In genomic region chr14:94600148-94600545, GRCh38 we compare ENCODE assay signal across 17 cellular contexts. TPM values are rescaled to one million over a fixed set of nuclear protein-coding genes. Genes with fewer than 3 reads are reported as not detected.
DNase-seq lines count a peak whose midpoint lies in the region; ATAC-seq and TF ChIP-seq lines count a peak whose summit lies in the region.
"Had no signal": no experiment of that assay in that cellular context is flagged by ENCODE, and none has a peak within 500 bp of the region (broad histone marks: within the 10 kb centered on the region; RNA-seq: fewer than 3 reads in every experiment).

No MANE protein-coding gene starts in this region.

- no peaks in the 10 kb centered on the region for H3K9me2 ChIP-seq in GM23248 (ENCODE audit: insufficient read depth)

- no peak overlapping the region for H3K23ac ChIP-seq in mesenchymal stem cell (ENCODE audit: low read length in 2 of 2)

- H3K27me3 ChIP-seq in GM23248 (replicated peaks; ENCODE audit: insufficient read depth) (no peaks in the 10 kb centered on the region; the same call in 1 of the 2 replicates), breast epithelium (no peaks in the 10 kb centered on the region), mesenchymal stem cell (ENCODE audit: control insufficient read depth in 1 of 2, insufficient read depth in 1 of 2, low read length in 2 of 2) (peaks cover 0 to 2% of the 10 kb centered on the region in 2 experiments), spleen (replicated peaks in 1 of 7) (peaks cover 0 to 6% (median 0%) of the 10 kb centered on the region in 7 donors)

- H3K4me3 ChIP-seq in GM23248 (no peak overlapping the region), breast epithelium (peak overlapping the region in 1 of 3 donors; percentile 30), mesenchymal stem cell (ENCODE audit: insufficient read depth in 1 of 2, low read depth in 1 of 2, low read length in 2 of 2) (no peak overlapping the region), spleen (no peak overlapping the region)

- no peak overlapping the region for H3K4me3 Mint-ChIP-seq in activated CD4-positive, alpha-beta memory T cell treated with anti-CD3 and anti-CD28 coated beads for 36 hours

- H3K9me3 Mint-ChIP-seq in activated CD4-positive, alpha-beta memory T cell treated with anti-CD3 and anti-CD28 coated beads for 36 hours: no peaks in the 10 kb centered on the region

- H2BK12ac ChIP-seq in mesenchymal stem cell (ENCODE audit: low read length in 2 of 2): no peak overlapping the region

- H4K8ac ChIP-seq in mesenchymal stem cell (ENCODE audit: low read length): no peak overlapping the region

- CTCF ChIA-PET in activated CD4-positive, alpha-beta memory T cell treated with anti-CD3 and anti-CD28 coated beads for 36 hours (lab: Charles Lee): no interaction called here

- peak overlapping the region in 1 of 2 experiments; percentile 25 for H3K18ac ChIP-seq in mesenchymal stem cell (ENCODE audit: low read depth in 1 of 2, low read length in 2 of 2)

- intact Hi-C loops in breast epithelium (cut with DNase I; ENCODE audit: low total_unique reads): no loop called here
- intact Hi-C loops in spleen (cut with DNase I; ENCODE audit: low total_unique reads): no loop called here
- intact Hi-C loops in left colon (cut with DNase I, micrococcal nuclease): no loop called here
- intact Hi-C loops in activated CD4-positive, alpha-beta memory T cell treated with anti-CD3 and anti-CD28 coated beads for 36 hours (cut with micrococcal nuclease): no loop called here

- no peak overlapping the region for H4K91ac ChIP-seq in mesenchymal stem cell (ENCODE audit: low read length)

- peaks cover 17% of the 10 kb centered on the region; the same call in 1 of the 2 replicates for H3F3A ChIP-seq in GM23248 (ENCODE audit: insufficient read depth)

- H3K4me1 Mint-ChIP-seq in activated CD4-positive, alpha-beta memory T cell treated with anti-CD3 and anti-CD28 coated beads for 36 hours (ENCODE audit: low read depth): no peaks in the 10 kb centered on the region

- no peak for TF ChIP-seq POLR2A in breast epithelium (IDR thresholded peaks at IDR 0.05)
- TF ChIP-seq POLR2A in spleen (IDR thresholded peaks at IDR 0.05): no peak

- no peaks in the 10 kb centered on the region for H3K36me3 ChIP-seq in GM23248 (ENCODE audit: low read depth)
- no peaks in the 10 kb centered on the region for H3K36me3 ChIP-seq in breast epithelium
- H3K36me3 ChIP-seq in mesenchymal stem cell (ENCODE audit: control insufficient read depth in 1 of 2, insufficient read depth in 2 of 2, low read depth in 1 of 2, low read length in 2 of 2): no peaks in the 10 kb centered on the region
- H3K36me3 ChIP-seq in spleen: no peaks in the 10 kb centered on the region

- H2BK120ac ChIP-seq in mesenchymal stem cell (ENCODE audit: low read depth, low read length): no peak overlapping the region

- H3K27ac ChIP-seq in GM23248 (peak overlapping the region; percentile 90), breast epithelium (peak overlapping the region; percentile 96 to 97), mesenchymal stem cell (ENCODE audit: low read length, poor library complexity, severe bottlenecking) (no peak overlapping the region), spleen (peak overlapping the region; percentile 29 to 85 (median 74))

- POLR2A ChIA-PET in activated CD4-positive, alpha-beta memory T cell treated with anti-CD3 and anti-CD28 coated beads for 36 hours (lab: Charles Lee): no interaction called here

- no peaks in the 10 kb centered on the region for H3K36me3 Mint-ChIP-seq in activated CD4-positive, alpha-beta memory T cell treated with anti-CD3 and anti-CD28 coated beads for 36 hours

- in situ Hi-C loops in GM23248 (cut with MboI): no loop called here

- H2BK5ac ChIP-seq in mesenchymal stem cell (ENCODE audit: low read depth, low read length, poor library complexity, severe bottlenecking): no peak overlapping the region

- no peaks in the 10 kb centered on the region for H3K79me2 ChIP-seq in GM23248 (ENCODE audit: insufficient read depth)

- no peak overlapping the region for H3K4ac ChIP-seq in mesenchymal stem cell (ENCODE audit: low read depth in 1 of 2, low read length in 2 of 2)

- WGBS in GM23248 (ENCODE audit: low coverage in 1 of 2, low lambda C conversion rate in 2 of 2, missing lambda C conversion rate in 2 of 2), 2 experiments: 88% methylated on average over 11 of the region's 11 CpGs
- 91% methylated on average over 11 of the region's 11 CpGs for WGBS in mesenchymal stem cell
- WGBS in spleen, 5 donors: 74 to 80% (median 76%) methylated on average over 11 of the region's 11 CpGs

- no peak for DNase-seq in GM23248
- no peak for DNase-seq in breast epithelium (ENCODE audit: low spot score in 2 of 2)
- DNase-seq in mesenchymal stem cell: no peak
- DNase-seq in spleen: peak; percentile 56
- DNase-seq in left colon: no peak
- no peak for DNase-seq in activated CD4-positive, alpha-beta memory T cell treated with anti-CD3 and anti-CD28 coated beads for 36 hours
- DNase-seq in NCI-H1436 (lab: John Stamatoyannopoulos, UW): no peak
- DNase-seq in activated CD4-positive, alpha-beta T cell treated with anti-CD3 and anti-CD28 coated beads, Interleukin-2, amount 50 U/mL, for 4 hours: no peak
- DNase-seq: activated gamma-delta T cell; AML-193; Kasumi-1; NCI-H146; NCI-H446; retina; stimulated activated naive CD4-positive, alpha-beta T cell had no signal

- no peak overlapping the region; the same call in 1 of the 2 replicates for H3K9ac ChIP-seq in GM23248
- H3K9ac ChIP-seq in mesenchymal stem cell (ENCODE audit: low read length): no peak overlapping the region

- H2AK5ac ChIP-seq in mesenchymal stem cell (ENCODE audit: low read length, severe bottlenecking): peak overlapping the region; percentile 3

- H3K79me1 ChIP-seq in mesenchymal stem cell (replicated peaks; ENCODE audit: low read length, poor library complexity, severe bottlenecking): no peaks in the 10 kb centered on the region

- H3K27ac Mint-ChIP-seq in activated CD4-positive, alpha-beta memory T cell treated with anti-CD3 and anti-CD28 coated beads for 36 hours: no peak overlapping the region

- H2AFZ ChIP-seq in GM23248 (no peak overlapping the region), mesenchymal stem cell (ENCODE audit: low read depth, low read length) (no peak overlapping the region)

- H3K27me3 Mint-ChIP-seq in activated CD4-positive, alpha-beta memory T cell treated with anti-CD3 and anti-CD28 coated beads for 36 hours: no peaks in the 10 kb centered on the region

- TF ChIP-seq CTCF in breast epithelium (IDR thresholded peaks at IDR 0.05): no peak
- TF ChIP-seq CTCF in spleen (IDR thresholded peaks at IDR 0.05 in 8 of 11, conservative IDR thresholded peaks at IDR 0.05 in 3 of 11): no peak

- no peak overlapping the region for H2BK15ac ChIP-seq in mesenchymal stem cell (ENCODE audit: low read depth, poor library complexity, severe bottlenecking)

- H3K9me3 ChIP-seq in GM23248 (ENCODE audit: low read depth) (no peaks in the 10 kb centered on the region), breast epithelium (no peaks in the 10 kb centered on the region), mesenchymal stem cell (ENCODE audit: control insufficient read depth, low read length) (no peaks in the 10 kb centered on the region), spleen (no peaks in the 10 kb centered on the region)

- no peak for ATAC-seq in left colon

- no peaks in the 10 kb centered on the region for H4K20me1 ChIP-seq in GM23248 (ENCODE audit: insufficient read depth)

- no peak overlapping the region for H3K14ac ChIP-seq in mesenchymal stem cell (ENCODE audit: low read length in 2 of 2)

- H3K4me2 ChIP-seq in GM23248 (ENCODE audit: unreplicated experiment) (no peak overlapping the region), mesenchymal stem cell (ENCODE audit: low read length, poor library complexity, severe bottlenecking) (no peak overlapping the region)

- H3K4me1 ChIP-seq in GM23248 (ENCODE audit: insufficient read depth) (peaks cover 36% of the 10 kb centered on the region), breast epithelium (peaks cover 14 to 41% of the 10 kb centered on the region in 2 donors), mesenchymal stem cell (ENCODE audit: control insufficient read depth, insufficient read depth, low read depth, low read length) (peaks cover 30% of the 10 kb centered on the region), spleen (peaks cover 0 to 28% (median 9%) of the 10 kb centered on the region in 6 donors)

RNA-seq across cellular contexts. Expression of gene SERPINA3, which starts 12.0 kb away (rescaled TPM):
- total RNA-seq in GM23248 (2014; rRNA removed; shearing (Covaris generic)): 0.89 and 1.1 TPM in 2 replicates
- polyA plus RNA-seq in GM23248 (2016; fragmentation: Nextera tagmentation; extraction: Ambion mirVana): 0.75 and 0.85 TPM in 2 replicates
- 1,000 to 10,000 TPM in 2 of 3 donors, 10 to 100 TPM in 1; 88.7 to 1,840 (median 1,497) TPM for total RNA-seq in breast epithelium
- 0.10 TPM for polyA plus RNA-seq in mesenchymal stem cell (2013, experiment 1 of 2)
- polyA plus RNA-seq in mesenchymal stem cell (2013, experiment 2 of 2): 0.08 TPM
- total RNA-seq in spleen: 10 to 100 TPM in 4 of 7 donors, 1 to 10 TPM in 3; 3.4 to 29.7 (median 10.1) TPM
- 10 to 100 TPM in 2 of 3 donors, 1 to 10 TPM in 1; 8.5 to 88.3 (median 10.3) TPM for polyA plus RNA-seq in spleen
- 10 to 100 TPM; 12.2 to 16.9 TPM for total RNA-seq in left colon
- total RNA-seq in activated CD4-positive, alpha-beta memory T cell treated with anti-CD3 and anti-CD28 coated beads for 36 hours: not detected
- total RNA-seq: activated CD8-positive, alpha-beta memory T cell treated with anti-CD3 and anti-CD28 coated beads for 36 hours had no signal

RNA-seq across cellular contexts. Expression of gene SERPINA5, which starts 18.9 kb away (rescaled TPM):
- total RNA-seq in GM23248 (2014; rRNA removed; shearing (Covaris generic)): not detected in 2 replicates
- polyA plus RNA-seq in GM23248 (2016; fragmentation: Nextera tagmentation; extraction: Ambion mirVana): not detected in 2 replicates
- 10 to 100 TPM in 2 of 3 donors, 1 to 10 TPM in 1; 4.3 to 32.9 (median 20.6) TPM for total RNA-seq in breast epithelium
- polyA plus RNA-seq in mesenchymal stem cell (2013, experiment 1 of 2): not detected
- polyA plus RNA-seq in mesenchymal stem cell (2013, experiment 2 of 2): not detected
- total RNA-seq in spleen: 100 to 1,000 TPM in 6 of 7 donors, 10 to 100 TPM in 1; 67.3 to 216 (median 169) TPM
- polyA plus RNA-seq in spleen: 10 to 100 TPM; 11.5 to 58.2 (median 41.4) TPM
- under 1 TPM; 0.46 to 0.75 TPM for total RNA-seq in left colon
- total RNA-seq in activated CD4-positive, alpha-beta memory T cell treated with anti-CD3 and anti-CD28 coated beads for 36 hours: not detected
- total RNA-seq: activated CD8-positive, alpha-beta memory T cell treated with anti-CD3 and anti-CD28 coated beads for 36 hours; myocyte had no signal

RNA-seq across cellular contexts. Expression of gene SERPINA4, which starts 38.9 kb away (rescaled TPM):
- total RNA-seq in GM23248 (2014; rRNA removed; shearing (Covaris generic)): not detected in 2 replicates
- polyA plus RNA-seq in GM23248 (2016; fragmentation: Nextera tagmentation; extraction: Ambion mirVana): not detected in 2 replicates
- total RNA-seq in breast epithelium: not detected
- polyA plus RNA-seq in mesenchymal stem cell (2013, experiment 1 of 2): not detected
- polyA plus RNA-seq in mesenchymal stem cell (2013, experiment 2 of 2): not detected
- total RNA-seq in spleen: not detected
- polyA plus RNA-seq in spleen: not detected
- total RNA-seq in left colon: not detected
- not detected for total RNA-seq in activated CD4-positive, alpha-beta memory T cell treated with anti-CD3 and anti-CD28 coated beads for 36 hours
- total RNA-seq: activated CD8-positive, alpha-beta memory T cell treated with anti-CD3 and anti-CD28 coated beads for 36 hours; myocyte had no signal
